Comparison of ENCODE assay signal across 15 cellular contexts in the genomic region with DNA sequence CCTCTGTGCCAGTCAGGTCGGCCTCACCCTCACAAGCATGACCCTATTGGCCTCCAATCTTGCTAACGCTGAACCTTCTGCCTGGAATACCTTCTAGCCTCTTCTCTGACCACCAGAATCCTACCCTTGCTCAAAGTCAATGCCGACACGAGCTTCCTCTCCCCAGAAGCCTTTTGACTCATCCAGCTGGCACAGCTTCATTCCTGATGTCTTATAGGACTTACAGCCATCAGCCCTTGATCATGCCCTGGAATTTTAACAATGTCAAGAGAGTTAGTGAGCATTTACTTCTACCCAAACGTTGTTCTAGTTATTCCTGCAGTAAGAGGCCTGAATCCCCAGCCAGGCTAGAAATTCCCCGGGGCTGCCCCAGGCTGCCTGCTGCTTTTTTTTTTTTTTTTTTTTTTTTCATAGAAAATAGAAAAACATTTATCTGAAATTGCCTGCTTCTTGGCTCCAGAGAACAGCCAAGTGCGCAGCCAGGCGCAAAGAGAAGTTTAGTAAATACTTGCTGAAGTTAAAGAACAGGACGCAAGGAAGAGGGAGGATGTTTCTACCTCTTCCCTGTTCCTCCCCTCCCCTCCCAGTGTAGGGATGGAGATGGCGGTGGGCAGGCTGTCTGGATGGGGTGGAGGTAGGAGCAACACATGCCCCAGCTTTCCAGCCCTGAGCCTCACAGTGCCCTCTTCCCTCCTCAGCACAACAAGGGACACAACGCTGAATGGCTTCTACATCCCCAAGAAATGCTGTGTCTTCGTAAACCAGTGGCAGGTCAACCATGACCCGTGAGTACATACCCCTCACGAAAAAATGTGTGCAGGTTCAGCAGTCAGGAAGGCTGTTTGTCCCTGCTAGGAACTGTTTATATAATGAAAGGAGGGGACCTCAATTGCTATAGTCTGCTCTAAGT. TPM values are rescaled to one million over a fixed set of nuclear protein-coding genes. Genes with fewer than 3 reads are reported as not detected.
DNase-seq lines count a peak whose midpoint lies in the region; ATAC-seq and FAIRE-seq lines count a peak whose summit lies in the region.
"Had no signal": no experiment of that assay in that cellular context is flagged by ENCODE, and none has a peak within 500 bp of the region (broad histone marks: within the 10 kb centered on the region; RNA-seq: fewer than 3 reads in every experiment).

No MANE protein-coding gene starts in this region.

- H3K9ac ChIP-seq in trophoblast cell (ENCODE audit: low read length), result no peak overlapping the region

- H3K79me2 ChIP-seq in trophoblast cell (ENCODE audit: control insufficient read depth, insufficient read depth, low read length, poor library complexity), result no peaks in the 10 kb centered on the region

- no peak overlapping the region for H2AK5ac ChIP-seq in trophoblast cell (ENCODE audit: low read length)

- H3K23ac ChIP-seq in trophoblast cell (ENCODE audit: low read length), result no peak overlapping the region

- in situ Hi-C loops in HAP-1 (cut with MboI; ENCODE audit: low sequenced_read_pairs), result loop anchor here (10.0 kb wide), 1 partner anchor 98 kb away; no protein-coding TSS in a partner anchor

- no peak overlapping the region for H2BK120ac ChIP-seq in trophoblast cell (ENCODE audit: insufficient read depth, low read length, poor library complexity)

- H3K79me1 ChIP-seq in trophoblast cell (ENCODE audit: low read length), result no peaks in the 10 kb centered on the region

- H3K36me3 ChIP-seq in trophoblast cell (ENCODE audit: control insufficient read depth in 1 of 2, insufficient read depth in 2 of 2, low read length in 2 of 2) (no peaks in the 10 kb centered on the region), HAP-1 (replicated peaks) (no peaks in the 10 kb centered on the region)
- H3K36me3 ChIP-seq: heart right ventricle had no signal

- H3K27me3 ChIP-seq in trophoblast cell (ENCODE audit: insufficient read depth, low read length) (no peaks in the 10 kb centered on the region), HAP-1 (ENCODE audit: low read depth) (peaks cover 2% of the 10 kb centered on the region; the same call in 1 of the 2 replicates)
- H3K27me3 ChIP-seq: heart right ventricle had no signal

- H3K4ac ChIP-seq in trophoblast cell (ENCODE audit: low read depth, low read length), result no peak overlapping the region

- H3K27ac ChIP-seq in trophoblast cell (ENCODE audit: low read depth, low read length), result no peak overlapping the region
- H3K27ac ChIP-seq: heart right ventricle had no signal

- H3K14ac ChIP-seq in trophoblast cell (ENCODE audit: low read length), result no peak overlapping the region

- WGBS in trophoblast cell (ENCODE audit: extremely low coverage, insufficient coverage, insufficient read length), result no CpG with 5 or more reads among the region's 14 CpGs

- H3K9me3 ChIP-seq in trophoblast cell (ENCODE audit: insufficient read depth, low read depth, low read length) (no peaks in the 10 kb centered on the region), HAP-1 (no peaks in the 10 kb centered on the region)
- H3K9me3 ChIP-seq: heart right ventricle had no signal

- H4K8ac ChIP-seq in trophoblast cell (ENCODE audit: low read depth, low read length), result no peak overlapping the region

- no peak overlapping the region for H3K18ac ChIP-seq in trophoblast cell (ENCODE audit: low read length)

- no peak overlapping the region for H4K12ac ChIP-seq in trophoblast cell (ENCODE audit: low read depth, low read length)

- H2BK12ac ChIP-seq in trophoblast cell (ENCODE audit: low read length), result no peak overlapping the region

- no peak for ATAC-seq in GM18868 (IDR thresholded peaks at IDR 0.05; ENCODE audit: unreplicated experiment)
- ATAC-seq: CD8-positive, alpha-beta T cell; heart right ventricle; stimulated activated naive CD8-positive, alpha-beta T cell treated with anti-CD3 and anti-CD28 coated beads, Interleukin-15, Interleukin-2, amounts not matched to agents 100 U/mL and 50 U/mL, for 24 hours had no signal

- H2AFZ ChIP-seq in trophoblast cell (ENCODE audit: insufficient read depth, low read length, poor library complexity), result no peak overlapping the region

- H3K4me2 ChIP-seq in trophoblast cell (ENCODE audit: low read length), result no peak overlapping the region

- DNase-seq in GM04503 (ENCODE audit: low read depth), result peak; percentile 47
- peak; percentile 38 for DNase-seq in RCC 7860 (ENCODE audit: low spot score)
- DNase-seq in fibroblast of peridontal ligament (ENCODE audit: extremely low read depth), result peak; percentile 48
- DNase-seq in trophoblast cell, result peak; percentile 80 to 92
- DNase-seq in hippocampal formation (lab: John Stamatoyannopoulos, UW), result no peak
- DNase-seq in HAP-1 (ENCODE audit: low spot score in 2 of 2), result no peak
- DNase-seq in activated CD4-positive, CD25-positive, alpha-beta regulatory T cell (lab: John Stamatoyannopoulos, UW), result no peak
- DNase-seq: CD8-positive, alpha-beta T cell; heart right ventricle; NCI-H524; Right ventricle myocardium superior; stimulated activated CD4-positive, alpha-beta T cell treated with anti-CD3 and anti-CD28 coated beads, Interleukin-4, amount 100 ng/mL, for 1 hour; stimulated activated naive CD8-positive, alpha-beta T cell treated with anti-CD3 and anti-CD28 coated beads, Interleukin-15, Interleukin-2, amounts not matched to agents 100 U/mL and 50 U/mL, for 24 hours had no signal

- H3K4me3 ChIP-seq in trophoblast cell (ENCODE audit: low read depth, low read length) (no peak overlapping the region), HAP-1 (no peak overlapping the region)
- H3K4me3 ChIP-seq: heart right ventricle had no signal

- no peak overlapping the region for H2BK5ac ChIP-seq in trophoblast cell (ENCODE audit: low read depth, low read length, poor library complexity)

- no peak overlapping the region for H4K91ac ChIP-seq in trophoblast cell (ENCODE audit: low read depth, low read length)

- no peak for FAIRE-seq in RCC 7860 (lab: Jason Lieb, UNC)
- FAIRE-seq: TTC549 had no signal

- H3K4me1 ChIP-seq in trophoblast cell (ENCODE audit: control insufficient read depth in 1 of 2, insufficient read depth in 2 of 2, low read length in 2 of 2) (peaks cover 0 to 3% of the 10 kb centered on the region in 2 experiments), HAP-1 (no peaks in the 10 kb centered on the region)
- H3K4me1 ChIP-seq: heart right ventricle had no signal

RNA-seq across cellular contexts. Expression of gene CYP1A2, which starts 4.1 kb away (rescaled TPM):
- not detected in 2 replicates for polyA plus RNA-seq in trophoblast cell (2013)
- polyA plus RNA-seq: heart right ventricle had no signal

RNA-seq across cellular contexts. Expression of gene CYP1A1, which starts 27.4 kb away (rescaled TPM):
- 1.1 TPM in 2 replicates for polyA plus RNA-seq in trophoblast cell (2013)

RNA-seq across cellular contexts. Expression of gene CSK, which starts 29.1 kb away (rescaled TPM):
- polyA plus RNA-seq in trophoblast cell (2013), result 25.3 and 25.5 TPM in 2 replicates

RNA-seq across cellular contexts. Expression of gene EDC3, which starts 56.9 kb away (rescaled TPM):
- 26.6 and 29.8 TPM in 2 replicates for polyA plus RNA-seq in trophoblast cell (2013)

RNA-seq across cellular contexts. Expression of gene LMAN1L, which starts 59.9 kb away (rescaled TPM):
- not detected in 2 replicates for polyA plus RNA-seq in trophoblast cell (2013)

Comparison
In these comparisons a context has a peak if more than half of its experiments do, and no peak if none do; other contexts are left out.
1. DNase-seq: peak in GM04503 (single experiment), RCC 7860 (single experiment), fibroblast of peridontal ligament (single experiment) and trophoblast cell (2 of 2); none in hippocampal formation (0 of 2), HAP-1 (0 of 2) and activated CD4-positive, CD25-positive, alpha-beta regulatory T cell (0 of 4).